In the genomic region with DNA sequence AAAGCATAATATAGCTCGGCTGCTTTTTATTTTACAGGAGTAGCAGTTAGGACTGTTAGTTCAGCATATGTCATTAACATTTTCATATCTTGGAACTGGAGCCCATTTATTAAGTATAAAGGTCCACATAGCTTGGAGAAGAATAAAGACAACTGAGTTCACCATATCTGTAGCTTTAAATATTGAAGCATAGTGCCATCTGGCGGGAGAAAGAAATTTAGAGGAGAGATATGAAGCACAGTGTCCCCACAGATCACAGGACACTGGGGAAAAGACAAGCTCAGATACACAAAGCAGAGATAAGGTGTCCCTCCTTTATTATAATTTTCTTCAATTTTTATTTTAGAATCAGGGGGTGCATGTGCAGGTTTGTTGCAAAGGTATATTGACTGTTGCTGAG, we compare ENCODE assay signal across 9 cellular contexts.
DNase-seq lines count a peak whose midpoint lies in the region; ATAC-seq, FAIRE-seq and TF ChIP-seq lines count a peak whose summit lies in the region.
"Had no signal": no experiment of that assay in that cellular context is flagged by ENCODE, and none has a peak within 500 bp of the region (broad histone marks: within the 10 kb centered on the region; RNA-seq: fewer than 3 reads in every experiment).

No MANE protein-coding gene starts in this region.

- TF ChIP-seq POLR2A in right lobe of liver (IDR thresholded peaks at IDR 0.05) = no peak

- intact Hi-C loops in activated naive CD4-positive, alpha-beta T cell treated with anti-CD3 and anti-CD28 coated beads for 36 hours (cut with micrococcal nuclease) = loop anchor here (1.0 to 10.0 kb wide), 3 partner anchors 335 to 1508 kb away; a partner anchor contains a TSS
- intact Hi-C loops in right lobe of liver (cut with DNase I) = no loop called here

- H3K9me3 Mint-ChIP-seq in activated naive CD4-positive, alpha-beta T cell treated with anti-CD3 and anti-CD28 coated beads for 36 hours = no peaks in the 10 kb centered on the region
- H3K9me3 Mint-ChIP-seq in natural killer cell treated with Interleukin-12 subunit alpha and Interleukin-12 subunit beta and Interleukin-15 and Interleukin-18, amount 100 ng/mL, for 72 hours = no peaks in the 10 kb centered on the region
- H3K9me3 Mint-ChIP-seq: activated naive CD8-positive, alpha-beta T cell treated with anti-CD3 and anti-CD28 coated beads, Interleukin-2, amount 10 ng/mL, durations not matched to agents 7 days and 5 days had no signal

- H3K9me3 ChIP-seq in right lobe of liver = no peaks in the 10 kb centered on the region

- no peaks in the 10 kb centered on the region for H3K4me1 Mint-ChIP-seq in activated naive CD4-positive, alpha-beta T cell treated with anti-CD3 and anti-CD28 coated beads for 36 hours (ENCODE audit: low read depth)
- no peaks in the 10 kb centered on the region for H3K4me1 Mint-ChIP-seq in natural killer cell treated with Interleukin-12 subunit alpha and Interleukin-12 subunit beta and Interleukin-15 and Interleukin-18, amount 100 ng/mL, for 72 hours (ENCODE audit: low read depth in 2 of 2)
- H3K4me1 Mint-ChIP-seq: activated naive CD8-positive, alpha-beta T cell treated with anti-CD3 and anti-CD28 coated beads, Interleukin-2, amount 10 ng/mL, durations not matched to agents 7 days and 5 days had no signal

- peak; percentile 4 for DNase-seq in activated naive CD4-positive, alpha-beta T cell treated with anti-CD3 and anti-CD28 coated beads for 36 hours
- no peak for DNase-seq in activated naive CD4-positive, alpha-beta T cell treated with Interleukin-2 at 50 U/mL for 16 hours
- peak; percentile 42 for DNase-seq in NCI-H460 (ENCODE audit: extremely low read depth, low read depth)
- peak; percentile 41 for DNase-seq in bronchial epithelial cell (ENCODE audit: low read depth)
- no peak for DNase-seq in right lobe of liver
- DNase-seq in natural killer cell treated with Interleukin-12 subunit alpha and Interleukin-12 subunit beta and Interleukin-15 and Interleukin-18, amount 100 ng/mL, for 72 hours (ENCODE audit: low spot score) = no peak
- DNase-seq in NCI-H1048 (lab: John Stamatoyannopoulos, UW) = no peak
- DNase-seq: activated naive CD8-positive, alpha-beta T cell treated with anti-CD3 and anti-CD28 coated beads, Interleukin-2, amount 10 ng/mL, durations not matched to agents 7 days and 5 days had no signal

- H3K27ac ChIP-seq in right lobe of liver = no peak overlapping the region

- H3K4me1 ChIP-seq in right lobe of liver = no peaks in the 10 kb centered on the region

- no peaks in the 10 kb centered on the region for H3K27me3 Mint-ChIP-seq in activated naive CD4-positive, alpha-beta T cell treated with anti-CD3 and anti-CD28 coated beads for 36 hours (ENCODE audit: low read depth)
- H3K27me3 Mint-ChIP-seq in natural killer cell treated with Interleukin-12 subunit alpha and Interleukin-12 subunit beta and Interleukin-15 and Interleukin-18, amount 100 ng/mL, for 72 hours = no peaks in the 10 kb centered on the region
- H3K27me3 Mint-ChIP-seq: activated naive CD8-positive, alpha-beta T cell treated with anti-CD3 and anti-CD28 coated beads, Interleukin-2, amount 10 ng/mL, durations not matched to agents 7 days and 5 days had no signal

- no peak overlapping the region for H3K27ac Mint-ChIP-seq in activated naive CD4-positive, alpha-beta T cell treated with anti-CD3 and anti-CD28 coated beads for 36 hours
- H3K27ac Mint-ChIP-seq in natural killer cell treated with Interleukin-12 subunit alpha and Interleukin-12 subunit beta and Interleukin-15 and Interleukin-18, amount 100 ng/mL, for 72 hours = no peak overlapping the region
- H3K27ac Mint-ChIP-seq: activated naive CD8-positive, alpha-beta T cell treated with anti-CD3 and anti-CD28 coated beads, Interleukin-2, amount 10 ng/mL, durations not matched to agents 7 days and 5 days had no signal

- WGBS in right lobe of liver (ENCODE audit: insufficient coverage, low coverage, low lambda C conversion rate, missing lambda C conversion rate) = 10% methylated on average over 2 of the region's 2 CpGs

- no peaks in the 10 kb centered on the region for H3K36me3 Mint-ChIP-seq in activated naive CD4-positive, alpha-beta T cell treated with anti-CD3 and anti-CD28 coated beads for 36 hours (ENCODE audit: low read depth)
- no peaks in the 10 kb centered on the region for H3K36me3 Mint-ChIP-seq in natural killer cell treated with Interleukin-12 subunit alpha and Interleukin-12 subunit beta and Interleukin-15 and Interleukin-18, amount 100 ng/mL, for 72 hours
- H3K36me3 Mint-ChIP-seq: activated naive CD8-positive, alpha-beta T cell treated with anti-CD3 and anti-CD28 coated beads, Interleukin-2, amount 10 ng/mL, durations not matched to agents 7 days and 5 days had no signal

- TF ChIP-seq CTCF in bronchial epithelial cell (IDR thresholded peaks at IDR 0.05; ENCODE audit: insufficient read depth, low read length, severe bottlenecking) (peak; percentile 36), right lobe of liver (IDR thresholded peaks at IDR 0.05) (peak; percentile 41 to 54 (median 44))

- H3K27me3 ChIP-seq in bronchial epithelial cell (ENCODE audit: control insufficient read depth, insufficient read depth, low read length) (no peaks in the 10 kb centered on the region), right lobe of liver (no peaks in the 10 kb centered on the region)

- H3K4me3 Mint-ChIP-seq in activated naive CD4-positive, alpha-beta T cell treated with anti-CD3 and anti-CD28 coated beads for 36 hours = no peak overlapping the region
- H3K4me3 Mint-ChIP-seq in natural killer cell treated with Interleukin-12 subunit alpha and Interleukin-12 subunit beta and Interleukin-15 and Interleukin-18, amount 100 ng/mL, for 72 hours = no peak overlapping the region
- H3K4me3 Mint-ChIP-seq: activated naive CD8-positive, alpha-beta T cell treated with anti-CD3 and anti-CD28 coated beads, Interleukin-2, amount 10 ng/mL, durations not matched to agents 7 days and 5 days had no signal

- H3K4me3 ChIP-seq in bronchial epithelial cell (ENCODE audit: low read depth, low read length) = no peak overlapping the region
- no peak overlapping the region for H3K4me3 ChIP-seq in right lobe of liver

- ATAC-seq in HG02885 (IDR thresholded peaks at IDR 0.05; ENCODE audit: poor library complexity, unreplicated experiment) (peak; percentile 88), right lobe of liver (peak; percentile 62 to 77 (median 74))
- ATAC-seq in natural killer cell treated with Interleukin-12 subunit alpha and Interleukin-12 subunit beta and Interleukin-15 and Interleukin-18, amount 100 ng/mL, for 72 hours = no peak

- H3K36me3 ChIP-seq in bronchial epithelial cell (ENCODE audit: control insufficient read depth, insufficient read depth, low read length) = no peaks in the 10 kb centered on the region
- H3K36me3 ChIP-seq in right lobe of liver = no peaks in the 10 kb centered on the region

- CTCF ChIA-PET in activated naive CD4-positive, alpha-beta T cell treated with anti-CD3 and anti-CD28 coated beads for 36 hours (lab: Charles Lee) = interaction anchor here (0.7 to 0.8 kb wide), 2 partner anchors 10 to 1508 kb away, joined by 3 read pairs; no protein-coding TSS in a partner anchor

- FAIRE-seq in bronchial epithelial cell (lab: Jason Lieb, UNC) = no peak

Comparison
In these comparisons a context has a peak if more than half of its experiments do, and no peak if none do; other contexts are left out.
1. DNase-seq: peak in activated naive CD4-positive, alpha-beta T cell treated with anti-CD3 and anti-CD28 coated beads for 36 hours (single experiment), NCI-H460 (single experiment) and bronchial epithelial cell (single experiment); none in activated naive CD4-positive, alpha-beta T cell treated with Interleukin-2 at 50 U/mL for 16 hours (single experiment), right lobe of liver (0 of 3), natural killer cell treated with Interleukin-12 subunit alpha and Interleukin-12 subunit beta and Interleukin-15 and Interleukin-18, amount 100 ng/mL, for 72 hours (single experiment) and NCI-H1048 (single experiment).
2. ATAC-seq: peak in HG02885 (single experiment) and right lobe of liver (4 of 4); none in natural killer cell treated with Interleukin-12 subunit alpha and Interleukin-12 subunit beta and Interleukin-15 and Interleukin-18, amount 100 ng/mL, for 72 hours (0 of 2).